13 cellular contexts compared by ENCODE assay signal in genomic region chr7:86644282-86645173, GRCh38. TPM values are rescaled to one million over a fixed set of nuclear protein-coding genes. Genes with fewer than 3 reads are reported as not detected.
A peak's percentile ranks its signal among the peaks of the same experiment; 100 is the strongest.
DNase-seq lines count a peak whose midpoint lies in the region; ATAC-seq and TF ChIP-seq lines count a peak whose summit lies in the region.
"Had no signal": no experiment of that assay in that cellular context is flagged by ENCODE, and none has a peak within 500 bp of the region (broad histone marks: within the 10 kb centered on the region; RNA-seq: fewer than 3 reads in every experiment).

No MANE protein-coding gene starts in this region.

- in situ Hi-C loops in mammary epithelial cell (cut with MboI; ENCODE audit: low sequenced_read_pairs in 2 of 2): no loop called here

- H3K27me3 ChIP-seq in breast epithelium: peaks cover 3 to 47% of the 10 kb centered on the region in 2 donors
- H3K27me3 ChIP-seq in mammary epithelial cell (ENCODE audit: insufficient read depth, low read length): peaks cover 21% of the 10 kb centered on the region
- H3K27me3 ChIP-seq in hepatocyte: peaks cover 73% of the 10 kb centered on the region
- no peaks in the 10 kb centered on the region for H3K27me3 ChIP-seq in aorta (ENCODE audit: control insufficient read depth in 1 of 2, insufficient read depth in 2 of 2, low read length in 1 of 2)

- H3K9me3 ChIP-seq in breast epithelium: no peaks in the 10 kb centered on the region
- no peaks in the 10 kb centered on the region for H3K9me3 ChIP-seq in mammary epithelial cell (replicated peaks; ENCODE audit: insufficient read depth, low read length)
- no peaks in the 10 kb centered on the region for H3K9me3 ChIP-seq in hepatocyte (ENCODE audit: low read depth)
- H3K9me3 ChIP-seq in aorta (ENCODE audit: control insufficient read depth, low read length): no peaks in the 10 kb centered on the region

- peak overlapping the region; percentile 20 to 48 (median 26) for H3K4me3 ChIP-seq in breast epithelium
- H3K4me3 ChIP-seq in mammary epithelial cell (replicated peaks in 1 of 3; ENCODE audit: insufficient read depth in 1 of 3, low read depth in 2 of 3, low read length in 3 of 3): no peak overlapping the region
- H3K4me3 ChIP-seq in hepatocyte: no peak overlapping the region
- peak overlapping the region in 1 of 2 donors; percentile 8 for H3K4me3 ChIP-seq in aorta (ENCODE audit: low read length in 2 of 2)
- H3K4me3 ChIP-seq: skin epidermis had no signal

- H3K36me3 ChIP-seq in breast epithelium (no peaks in the 10 kb centered on the region), mammary epithelial cell (ENCODE audit: insufficient read depth, low read length) (no peaks in the 10 kb centered on the region), hepatocyte (replicated peaks; ENCODE audit: insufficient read depth, low read depth) (no peaks in the 10 kb centered on the region), aorta (ENCODE audit: control insufficient read depth in 1 of 2, insufficient read depth in 2 of 2, low read length in 1 of 2) (no peaks in the 10 kb centered on the region)

- no peak overlapping the region for H3K4me2 ChIP-seq in mammary epithelial cell (ENCODE audit: insufficient read depth, low read depth, low read length)
- H3K4me2 ChIP-seq in hepatocyte: peak overlapping the region; percentile 81

- no peak for TF ChIP-seq POLR2A in breast epithelium (IDR thresholded peaks at IDR 0.05)

- no peak overlapping the region for H3K9ac ChIP-seq in mammary epithelial cell (ENCODE audit: insufficient read depth, low read length)

- BruUV-seq in mammary epithelial cell (replicated peaks; lab: Mats Ljungman, UMichigan): no TSS peak

- CTCF ChIA-PET in mammary epithelial cell (lab: Charles Lee; ENCODE audit: low non-redundant PET): no interaction called here

- H4K20me1 ChIP-seq in mammary epithelial cell (ENCODE audit: insufficient read depth, low read length) (no peaks in the 10 kb centered on the region), hepatocyte (ENCODE audit: insufficient read depth, poor library complexity, severe bottlenecking) (no peaks in the 10 kb centered on the region)

- intact Hi-C loops in breast epithelium (cut with DNase I; ENCODE audit: low total_unique reads): no loop called here
- intact Hi-C loops in mammary epithelial cell (cut with micrococcal nuclease): no loop called here
- intact Hi-C loops in aorta (cut with DNase I): no loop called here

- H2AFZ ChIP-seq in mammary epithelial cell (ENCODE audit: low read depth, low read length) (no peak overlapping the region), hepatocyte (peak overlapping the region; percentile 30)

- no peaks in the 10 kb centered on the region for H3K9me2 ChIP-seq in hepatocyte (replicated peaks; ENCODE audit: insufficient read depth)

- peak; percentile 42 for ATAC-seq in aorta (ENCODE audit: low FRiP score)

- H3K27ac ChIP-seq in breast epithelium (no peak overlapping the region), mammary epithelial cell (ENCODE audit: insufficient read depth, low read depth, low read length) (no peak overlapping the region), hepatocyte (no peak overlapping the region), aorta (ENCODE audit: low read depth in 1 of 2, low read length in 2 of 2) (no peak overlapping the region)
- H3K27ac ChIP-seq: skin epidermis had no signal

- no peak for DNase-seq in breast epithelium (ENCODE audit: low spot score in 2 of 2)
- no peak for DNase-seq in mammary epithelial cell
- DNase-seq in hepatocyte (ENCODE audit: low spot score): no peak
- DNase-seq in occipital lobe (lab: John Stamatoyannopoulos, UW): peak; percentile 61
- DNase-seq in aorta: peak in 1 of 2 donors; percentile 65
- no peak for DNase-seq in NCI-H2107 treated with DMSO at 0.1 percent for 48 hours (lab: John Stamatoyannopoulos, UW; ENCODE audit: unreplicated experiment)
- no peak for DNase-seq in cortex of kidney (lab: John Stamatoyannopoulos, UW)
- no peak for DNase-seq in activated CD8-positive, alpha-beta memory T cell treated with anti-CD3 and anti-CD28 coated beads, Interleukin-2, amount 50 U/mL, for 48 hours
- DNase-seq: activated naive CD8-positive, alpha-beta T cell treated with anti-CD3 and anti-CD28 coated beads, Interleukin-2, amount 10 ng/mL, durations not matched to agents 7 days and 5 days; foreskin fibroblast; OCI-M1 had no signal

- no peaks in the 10 kb centered on the region for H3K4me1 ChIP-seq in breast epithelium
- H3K4me1 ChIP-seq in mammary epithelial cell (ENCODE audit: insufficient read depth, low read length): no peaks in the 10 kb centered on the region
- H3K4me1 ChIP-seq in hepatocyte (ENCODE audit: insufficient read depth): peaks cover 5% of the 10 kb centered on the region
- H3K4me1 ChIP-seq in aorta (ENCODE audit: control insufficient read depth in 1 of 2, insufficient read depth in 2 of 2, low read length in 2 of 2): no peaks in the 10 kb centered on the region

- WGBS in mammary epithelial cell (ENCODE audit: low coverage, missing lambda C conversion rate): 14% methylated on average over 13 of the region's 42 CpGs
- WGBS in hepatocyte (ENCODE audit: low lambda C conversion rate, missing lambda C conversion rate): 2% methylated on average over 37 of the region's 42 CpGs
- 1 to 2% methylated on average over 42 of the region's 42 CpGs for WGBS in aorta, 2 donors

- dilution Hi-C loops in mammary epithelial cell (cut with HindIII; ENCODE audit: low sequenced_read_pairs): no loop called here

- TF ChIP-seq CTCF in breast epithelium (IDR thresholded peaks at IDR 0.05): no peak
- no peak for TF ChIP-seq CTCF in mammary epithelial cell (conservative IDR thresholded peaks at IDR 0.05 in 1 of 2, IDR thresholded peaks at IDR 0.05 in 1 of 2; ENCODE audit: extremely low read depth in 1 of 2, insufficient read depth in 1 of 2, low read depth in 1 of 2, low read length in 2 of 2)
- no peak for TF ChIP-seq CTCF in hepatocyte (IDR thresholded peaks at IDR 0.05; ENCODE audit: poor library complexity)

- H3K79me2 ChIP-seq in mammary epithelial cell (ENCODE audit: insufficient read depth, low read length) (no peaks in the 10 kb centered on the region), hepatocyte (no peaks in the 10 kb centered on the region)

RNA-seq across cellular contexts. Expression of gene GRM3, which starts 0.8 kb away (rescaled TPM):
- total RNA-seq in breast epithelium (not detected), mammary epithelial cell (not detected), hepatocyte (0.03 TPM in 1 of 2 replicates, not detected in the other), occipital lobe (179 TPM), aorta (not detected)
- polyA plus RNA-seq in mammary epithelial cell (not detected), hepatocyte (0.07 and 0.13 TPM in 2 replicates), aorta (not detected)
- polyA minus RNA-seq in mammary epithelial cell: not detected
- total RNA-seq: A673; activated naive CD8-positive, alpha-beta T cell treated with anti-CD3 and anti-CD28 coated beads, Interleukin-2, amount 10 ng/mL, durations not matched to agents 7 days and 5 days had no signal

Comparison
In these comparisons a context has a peak if more than half of its experiments do, and no peak if none do; other contexts are left out.
1. H3K4me3 ChIP-seq: peak in breast epithelium (3 of 3); none in mammary epithelial cell (0 of 3) and hepatocyte (single experiment).
2. RNA of gene GRM3, which starts 0.8 kb away (total RNA-seq): 179 TPM in occipital lobe (single experiment); 0.03 TPM in hepatocyte, not detected in breast epithelium, not detected in mammary epithelial cell and not detected in aorta; every median in the first group is over 100 times any median in the second.